In the genomic region with DNA sequence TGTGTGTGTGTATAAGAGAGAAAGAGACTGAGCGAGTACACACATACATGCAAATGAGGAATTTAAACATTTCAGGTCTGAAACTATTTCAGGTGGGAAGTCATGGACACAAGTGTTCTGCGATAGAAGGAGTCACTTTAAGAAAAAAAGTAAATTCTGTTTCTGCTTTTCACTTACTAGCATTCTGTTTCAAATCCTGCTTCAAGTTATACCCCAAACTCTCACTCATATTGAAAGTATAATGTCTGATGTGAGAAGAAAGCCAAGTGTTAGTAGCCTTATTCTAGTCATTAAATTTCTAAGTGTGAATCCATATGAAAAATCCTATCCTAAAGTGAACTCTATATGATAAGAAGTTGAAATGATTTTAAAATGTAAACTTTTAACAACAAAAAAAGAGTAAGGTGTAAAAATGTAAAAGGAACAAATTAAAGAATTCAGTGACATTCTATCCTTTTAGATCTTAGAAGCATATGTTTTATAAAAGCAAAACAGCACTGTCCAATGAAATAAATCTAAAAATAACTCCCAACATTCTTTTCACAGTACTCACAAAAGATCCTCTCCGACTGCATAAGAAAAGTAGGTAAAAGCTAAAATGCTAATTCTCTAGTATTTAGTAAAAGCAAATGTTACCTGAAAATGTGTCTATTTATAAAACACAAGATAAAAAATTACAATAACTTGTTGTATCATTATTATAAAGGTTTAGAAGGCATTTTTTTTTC, we compare ENCODE assay signal across 14 cellular contexts.
DNase-seq lines count a peak whose midpoint lies in the region; ATAC-seq, FAIRE-seq and TF ChIP-seq lines count a peak whose summit lies in the region.
"Had no signal": no experiment of that assay in that cellular context is flagged by ENCODE, and none has a peak within 500 bp of the region (broad histone marks: within the 10 kb centered on the region; RNA-seq: fewer than 3 reads in every experiment).

No MANE protein-coding gene starts in this region.

- FAIRE-seq in islet of Langerhans (lab: Jason Lieb, UNC): peak; percentile 78

- no peak overlapping the region for H3K27ac ChIP-seq in right lobe of liver

- peak; percentile 68 for DNase-seq in HCEC 1CT
- peak; percentile 3 for DNase-seq in M059J (ENCODE audit: low read depth)
- DNase-seq in left lobe of liver (ENCODE audit: low spot score): no peak
- no peak for DNase-seq in right lobe of liver
- DNase-seq: DMS153; erythroblast; NCI-H1105; NCI-H345; OCI-M1; stimulated activated CD4-positive, alpha-beta T cell treated with anti-CD3 and anti-CD28 coated beads, Interleukin-15, amount 100 ng/mL, for 24 hours had no signal

- TF ChIP-seq POLR2A in right lobe of liver (IDR thresholded peaks at IDR 0.05): no peak

- H3K27me3 ChIP-seq in right lobe of liver: no peaks in the 10 kb centered on the region

- H3K4me1 ChIP-seq in right lobe of liver: no peaks in the 10 kb centered on the region

- no peaks in the 10 kb centered on the region for H3K9me3 ChIP-seq in right lobe of liver

- H3K4me3 ChIP-seq in right lobe of liver: no peak overlapping the region

- H3K36me3 ChIP-seq in right lobe of liver: no peaks in the 10 kb centered on the region

- peak; percentile 62 for ATAC-seq in GM18498 (IDR thresholded peaks at IDR 0.05; ENCODE audit: unreplicated experiment)
- ATAC-seq in HG02981 (IDR thresholded peaks at IDR 0.05; ENCODE audit: unreplicated experiment): no peak
- no peak for ATAC-seq in GM19455 (IDR thresholded peaks at IDR 0.05; ENCODE audit: unreplicated experiment)
- no peak for ATAC-seq in left lobe of liver
- ATAC-seq in right lobe of liver: no peak

- 74% methylated on average over 3 of the region's 3 CpGs for WGBS in right lobe of liver (ENCODE audit: insufficient coverage, low coverage, low lambda C conversion rate, missing lambda C conversion rate)

- intact Hi-C loops in right lobe of liver (cut with DNase I): no loop called here

- TF ChIP-seq CTCF in right lobe of liver (IDR thresholded peaks at IDR 0.05): no peak

Comparison
In these comparisons a context has a peak if more than half of its experiments do, and no peak if none do; other contexts are left out.
1. DNase-seq: peak in HCEC 1CT (single experiment) and M059J (single experiment); none in left lobe of liver (single experiment) and right lobe of liver (0 of 3).